ENCODE assay signal across 18 cellular contexts in genomic region chr17:35543856-35544255, GRCh38. TPM values are rescaled to one million over a fixed set of nuclear protein-coding genes. Genes with fewer than 3 reads are reported as not detected.
A peak's percentile ranks its signal among the peaks of the same experiment; 100 is the strongest.
DNase-seq lines count a peak whose midpoint lies in the region; ATAC-seq and TF ChIP-seq lines count a peak whose summit lies in the region.
"Had no signal": no experiment of that assay in that cellular context is flagged by ENCODE, and none has a peak within 500 bp of the region (broad histone marks: within the 10 kb centered on the region; RNA-seq: fewer than 3 reads in every experiment).

No MANE protein-coding gene starts in this region.

- H3K36me3 ChIP-seq in brain microvascular endothelial cell (replicated peaks) = no peaks in the 10 kb centered on the region
- H3K36me3 ChIP-seq: Peyer's patch had no signal

- DNase-seq in Calu3 = peak; percentile 18
- DNase-seq in M059J (ENCODE audit: low read depth) = peak; percentile 24
- DNase-seq in brain microvascular endothelial cell = peak; percentile 8
- DNase-seq in hepatic stellate cell (ENCODE audit: low spot score) = peak; percentile 8
- DNase-seq in activated CD4-positive, alpha-beta T cell treated with anti-CD3 and anti-CD28 coated beads, Interleukin-2, amount 10 ng/mL, durations not matched to agents 7 days and 5 days = no peak
- no peak for DNase-seq in NCI-H2171 (lab: John Stamatoyannopoulos, UW)
- no peak for DNase-seq in NCI-H2196 treated with DMSO at 0.1 percent for 48 hours (lab: John Stamatoyannopoulos, UW; ENCODE audit: unreplicated experiment)
- DNase-seq: CD4-positive, CD25-positive, alpha-beta regulatory T cell; GDM1; NCI-H1092; NCI-H146; NCI-H2081; NCI-H524; Peyer's patch; Right ventricle myocardium superior had no signal

- ATAC-seq in GM21528 (IDR thresholded peaks at IDR 0.05; ENCODE audit: low FRiP score, unreplicated experiment) = no peak
- ATAC-seq: SK-N-SH treated with all-trans-retinoic acid at 6 μM for 48 hours had no signal

- H3K27me3 ChIP-seq in brain microvascular endothelial cell (replicated peaks) = peaks cover 3% of the 10 kb centered on the region
- H3K27me3 ChIP-seq: Peyer's patch had no signal

- no peak overlapping the region for H3K4me3 Mint-ChIP-seq in Calu3 (ENCODE audit: low read depth, unreplicated experiment)
- no peak overlapping the region for H3K4me3 Mint-ChIP-seq in activated CD4-positive, alpha-beta T cell treated with anti-CD3 and anti-CD28 coated beads, Interleukin-2, amount 10 ng/mL, durations not matched to agents 7 days and 5 days

- CTCF ChIA-PET in Calu3 (lab: Charles Lee) = interaction anchor here (1.6 kb wide), 1 partner anchor 204 kb away, joined by 4 read pairs; no protein-coding TSS in a partner anchor
- CTCF ChIA-PET in activated CD4-positive, alpha-beta T cell treated with anti-CD3 and anti-CD28 coated beads, Interleukin-2, amount 10 ng/mL, durations not matched to agents 7 days and 5 days (lab: Charles Lee) = interaction anchor here (1.4 kb wide), 1 partner anchor 43 kb away, joined by 4 read pairs; no protein-coding TSS in a partner anchor

- POLR2A ChIA-PET in activated CD4-positive, alpha-beta T cell treated with anti-CD3 and anti-CD28 coated beads, Interleukin-2, amount 10 ng/mL, durations not matched to agents 7 days and 5 days (lab: Charles Lee) = no interaction called here

- no peak overlapping the region for H3K27ac ChIP-seq in brain microvascular endothelial cell
- H3K27ac ChIP-seq: Peyer's patch had no signal

- no peak overlapping the region for H3K27ac Mint-ChIP-seq in Calu3 (ENCODE audit: unreplicated experiment)
- no peak overlapping the region for H3K27ac Mint-ChIP-seq in activated CD4-positive, alpha-beta T cell treated with anti-CD3 and anti-CD28 coated beads, Interleukin-2, amount 10 ng/mL, durations not matched to agents 7 days and 5 days

- intact Hi-C loops in Calu3 (cut with micrococcal nuclease; ENCODE audit: unreplicated experiment) = no loop called here

- H3K4me1 Mint-ChIP-seq in Calu3 (ENCODE audit: low read depth, unreplicated experiment) = peaks cover 20% of the 10 kb centered on the region
- H3K4me1 Mint-ChIP-seq in activated CD4-positive, alpha-beta T cell treated with anti-CD3 and anti-CD28 coated beads, Interleukin-2, amount 10 ng/mL, durations not matched to agents 7 days and 5 days = peaks cover 45% of the 10 kb centered on the region

- H3K36me3 Mint-ChIP-seq in Calu3 (ENCODE audit: insufficient read depth, unreplicated experiment) = no peaks in the 10 kb centered on the region
- H3K36me3 Mint-ChIP-seq in activated CD4-positive, alpha-beta T cell treated with anti-CD3 and anti-CD28 coated beads, Interleukin-2, amount 10 ng/mL, durations not matched to agents 7 days and 5 days (ENCODE audit: low read depth) = peaks cover 14% of the 10 kb centered on the region
- H3K36me3 Mint-ChIP-seq: CD4-positive, CD25-positive, alpha-beta regulatory T cell had no signal

- in situ Hi-C loops in brain microvascular endothelial cell (cut with HindIII; ENCODE audit: low pct_ligation_motif_present, low sequenced_read_pairs) = loop anchor here (25.0 kb wide), 1 partner anchor 232 kb away; no protein-coding TSS in a partner anchor

- peaks cover 28% of the 10 kb centered on the region for H3K27me3 Mint-ChIP-seq in Calu3 (ENCODE audit: unreplicated experiment)
- no peaks in the 10 kb centered on the region for H3K27me3 Mint-ChIP-seq in activated CD4-positive, alpha-beta T cell treated with anti-CD3 and anti-CD28 coated beads, Interleukin-2, amount 10 ng/mL, durations not matched to agents 7 days and 5 days
- H3K27me3 Mint-ChIP-seq: CD4-positive, CD25-positive, alpha-beta regulatory T cell had no signal

- BruUV-seq in Calu3 (replicated peaks; lab: Mats Ljungman, UMichigan) = no TSS peak

- no peak overlapping the region for H3K4me3 ChIP-seq in brain microvascular endothelial cell (ENCODE audit: low read depth, low read length)
- H3K4me3 ChIP-seq: Peyer's patch had no signal

- TF ChIP-seq CTCF in Calu3 (IDR thresholded peaks at IDR 0.05; ENCODE audit: unreplicated experiment) (no peak), brain microvascular endothelial cell (IDR thresholded peaks at IDR 0.05; ENCODE audit: low read depth, low read length, missing control alignments) (no peak)

- no peaks in the 10 kb centered on the region for H3K9me3 Mint-ChIP-seq in Calu3 (ENCODE audit: low read depth, unreplicated experiment)
- H3K9me3 Mint-ChIP-seq in activated CD4-positive, alpha-beta T cell treated with anti-CD3 and anti-CD28 coated beads, Interleukin-2, amount 10 ng/mL, durations not matched to agents 7 days and 5 days = peaks cover 5% of the 10 kb centered on the region

RNA-seq across cellular contexts. Expression of gene SLFN12L, which starts 6.4 kb away (rescaled TPM):
- 0.14 and 0.51 TPM in 2 replicates for total RNA-seq in Calu3 (2022)
- 0.37 and 1.4 TPM in 2 replicates for total RNA-seq in M059J (2014; rRNA removed; shearing (Covaris generic))
- 100 to 1,000 TPM in 1 of 2 experiments, 10 to 100 TPM in 1; 97.9 to 102 TPM for total RNA-seq in activated CD4-positive, alpha-beta T cell treated with anti-CD3 and anti-CD28 coated beads, Interleukin-2, amount 10 ng/mL, durations not matched to agents 7 days and 5 days
- total RNA-seq: H1 had no signal

RNA-seq across cellular contexts. Expression of gene SLFN14, which starts 16.8 kb away (rescaled TPM):
- total RNA-seq in Calu3 (2022) = not detected in 2 replicates
- total RNA-seq in M059J (2014; rRNA removed; shearing (Covaris generic)) = not detected in 2 replicates
- not detected for total RNA-seq in activated CD4-positive, alpha-beta T cell treated with anti-CD3 and anti-CD28 coated beads, Interleukin-2, amount 10 ng/mL, durations not matched to agents 7 days and 5 days
- total RNA-seq: H1, Peyer's patch, Right ventricle myocardium superior had no signal

RNA-seq across cellular contexts. Expression of gene PEX12, which starts 34.5 kb away (rescaled TPM):
- 3.4 and 4.1 TPM in 2 replicates for total RNA-seq in Calu3 (2022)
- 7.0 and 8.8 TPM in 2 replicates for total RNA-seq in M059J (2014; rRNA removed; shearing (Covaris generic))
- 1 to 10 TPM; 4.0 to 5.5 TPM for total RNA-seq in activated CD4-positive, alpha-beta T cell treated with anti-CD3 and anti-CD28 coated beads, Interleukin-2, amount 10 ng/mL, durations not matched to agents 7 days and 5 days

RNA-seq across cellular contexts. Expression of gene AP2B1, which starts 43.3 kb away (rescaled TPM):
- 309 and 320 TPM in 2 replicates for total RNA-seq in Calu3 (2022)
- 48.5 and 75.5 TPM in 2 replicates for total RNA-seq in M059J (2014; rRNA removed; shearing (Covaris generic))
- total RNA-seq in activated CD4-positive, alpha-beta T cell treated with anti-CD3 and anti-CD28 coated beads, Interleukin-2, amount 10 ng/mL, durations not matched to agents 7 days and 5 days = 100 to 1,000 TPM; 180 to 185 TPM

Comparison
In these comparisons a context has a peak if more than half of its experiments do, and no peak if none do; other contexts are left out.
1. DNase-seq: peak in Calu3 (single experiment), M059J (single experiment), brain microvascular endothelial cell (single experiment) and hepatic stellate cell (single experiment); none in activated CD4-positive, alpha-beta T cell treated with anti-CD3 and anti-CD28 coated beads, Interleukin-2, amount 10 ng/mL, durations not matched to agents 7 days and 5 days (single experiment), NCI-H2171 (single experiment) and NCI-H2196 treated with DMSO at 0.1 percent for 48 hours (single experiment).
2. RNA of gene SLFN12L, which starts 6.4 kb away (total RNA-seq): 97.9 to 102 TPM in activated CD4-positive, alpha-beta T cell treated with anti-CD3 and anti-CD28 coated beads, Interleukin-2, amount 10 ng/mL, durations not matched to agents 7 days and 5 days; 0.37 to 1.4 TPM in M059J and 0.14 to 0.51 TPM in Calu3; every median in the first group is over 10 times any median in the second.